In the genomic region with DNA sequence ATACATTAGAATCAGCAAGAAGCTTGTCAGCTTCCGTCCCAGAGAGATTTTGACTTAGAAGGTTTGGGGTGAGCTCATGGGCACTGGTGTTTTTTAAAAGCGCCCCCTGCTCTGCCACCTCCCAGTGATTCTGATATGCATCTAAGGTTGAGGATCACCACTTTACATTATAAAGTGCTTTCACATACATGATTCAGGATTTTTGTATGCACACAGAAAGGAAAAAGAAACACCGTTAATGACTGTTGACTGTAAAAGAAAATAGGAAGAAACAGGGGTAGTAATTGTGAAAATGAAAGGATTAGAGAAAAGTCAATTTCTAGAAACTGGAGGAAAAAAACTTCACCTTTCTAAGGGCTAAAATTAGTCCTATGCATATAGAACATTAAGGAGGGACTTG, we compare ENCODE assay signal across 14 cellular contexts. TPM values are rescaled to one million over a fixed set of nuclear protein-coding genes. Genes with fewer than 3 reads are reported as not detected.
DNase-seq lines count a peak whose midpoint lies in the region; ATAC-seq lines count a peak whose summit lies in the region.
"Had no signal": no experiment of that assay in that cellular context is flagged by ENCODE, and none has a peak within 500 bp of the region (broad histone marks: within the 10 kb centered on the region; RNA-seq: fewer than 3 reads in every experiment).

No MANE protein-coding gene starts in this region.

- peaks cover 2% of the 10 kb centered on the region for H3K9me3 Mint-ChIP-seq in activated naive CD8-positive, alpha-beta T cell treated with anti-CD3 and anti-CD28 coated beads for 36 hours
- peaks cover 0 to 1% (median 0%) of the 10 kb centered on the region in 11 donors for H3K9me3 Mint-ChIP-seq in naive thymus-derived CD4-positive, alpha-beta T cell

- CTCF ChIA-PET in naive thymus-derived CD4-positive, alpha-beta T cell (lab: Charles Lee): interaction anchor here (1.2 to 1.7 kb wide), 3 partner anchors 18 to 267 kb away, joined by 3 to 7 read pairs (median 6); no protein-coding TSS in a partner anchor

- no peaks in the 10 kb centered on the region for H3K9me3 ChIP-seq in naive thymus-derived CD4-positive, alpha-beta T cell (ENCODE audit: control insufficient read depth in 2 of 3, low read length in 3 of 3)
- H3K9me3 ChIP-seq: Caco-2, Peyer's patch, prostate gland had no signal

- H3K27me3 Mint-ChIP-seq in activated naive CD8-positive, alpha-beta T cell treated with anti-CD3 and anti-CD28 coated beads for 36 hours: no peaks in the 10 kb centered on the region
- no peaks in the 10 kb centered on the region for H3K27me3 Mint-ChIP-seq in naive thymus-derived CD4-positive, alpha-beta T cell

- peak; percentile 77 for ATAC-seq in GM18858 (IDR thresholded peaks at IDR 0.05; ENCODE audit: unreplicated experiment)
- peak; percentile 55 for ATAC-seq in GM21360 (IDR thresholded peaks at IDR 0.05; ENCODE audit: unreplicated experiment)
- ATAC-seq in HG03108 (IDR thresholded peaks at IDR 0.05; ENCODE audit: unreplicated experiment): peak; percentile 36
- no peak for ATAC-seq in naive thymus-derived CD4-positive, alpha-beta T cell

- peak overlapping the region; percentile 76 for H3K27ac Mint-ChIP-seq in activated naive CD8-positive, alpha-beta T cell treated with anti-CD3 and anti-CD28 coated beads for 36 hours
- peak overlapping the region in 2 of 9 donors; percentile 15 to 82 for H3K27ac Mint-ChIP-seq in naive thymus-derived CD4-positive, alpha-beta T cell

- H3K4me1 ChIP-seq in naive thymus-derived CD4-positive, alpha-beta T cell (ENCODE audit: control insufficient read depth in 2 of 2, insufficient read depth in 2 of 2, low read length in 2 of 2): peaks cover 0 to 7% of the 10 kb centered on the region in 2 donors
- H3K4me1 ChIP-seq: Peyer's patch, prostate gland had no signal

- peaks cover 16% of the 10 kb centered on the region for H3K36me3 Mint-ChIP-seq in activated naive CD8-positive, alpha-beta T cell treated with anti-CD3 and anti-CD28 coated beads for 36 hours
- peaks cover 0 to 15% (median 3%) of the 10 kb centered on the region in 5 donors for H3K36me3 Mint-ChIP-seq in naive thymus-derived CD4-positive, alpha-beta T cell

- intact Hi-C loops in naive thymus-derived CD4-positive, alpha-beta T cell (cut with micrococcal nuclease): no loop called here

- H3K27me3 ChIP-seq in naive thymus-derived CD4-positive, alpha-beta T cell (ENCODE audit: control insufficient read depth in 2 of 2, insufficient read depth in 2 of 2, low read length in 2 of 2): no peaks in the 10 kb centered on the region
- H3K27me3 ChIP-seq: Peyer's patch had no signal

- H3K27ac ChIP-seq in naive thymus-derived CD4-positive, alpha-beta T cell (ENCODE audit: low read depth, low read length): no peak overlapping the region
- H3K27ac ChIP-seq: coronary artery, Peyer's patch, prostate gland had no signal

- H3K4me1 Mint-ChIP-seq in activated naive CD8-positive, alpha-beta T cell treated with anti-CD3 and anti-CD28 coated beads for 36 hours: peaks cover 28% of the 10 kb centered on the region
- H3K4me1 Mint-ChIP-seq in naive thymus-derived CD4-positive, alpha-beta T cell: peaks cover 2 to 42% (median 31%) of the 10 kb centered on the region in 7 donors

- no peak for DNase-seq in activated naive CD8-positive, alpha-beta T cell treated with anti-CD3 and anti-CD28 coated beads for 36 hours
- no peak for DNase-seq in naive thymus-derived CD4-positive, alpha-beta T cell
- DNase-seq in NCI-H1105 treated with DMSO at 0.1 percent for 48 hours (lab: John Stamatoyannopoulos, UW) (no peak), GOT3 (lab: John Stamatoyannopoulos, UW) (no peak)
- DNase-seq: activated effector memory CD4-positive, alpha-beta T cell treated with Interleukin-2 at 50 U/mL for 16 hours; Caco-2; NCI-H446 treated with DMSO at 0.1 percent for 48 hours; Peyer's patch; stimulated activated CD4-positive, alpha-beta T cell treated with anti-CD3 and anti-CD28 coated beads, Interleukin-4, amount 100 ng/mL, for 1 hour had no signal

- no peaks in the 10 kb centered on the region for H3K36me3 ChIP-seq in naive thymus-derived CD4-positive, alpha-beta T cell (ENCODE audit: control insufficient read depth in 2 of 3, insufficient read depth in 3 of 3, low read length in 3 of 3)
- H3K36me3 ChIP-seq: Peyer's patch, prostate gland had no signal

- no peak overlapping the region for H3K4me3 ChIP-seq in naive thymus-derived CD4-positive, alpha-beta T cell (ENCODE audit: low read length)
- H3K4me3 ChIP-seq: coronary artery, Peyer's patch, prostate gland had no signal

- H3K4me3 Mint-ChIP-seq in activated naive CD8-positive, alpha-beta T cell treated with anti-CD3 and anti-CD28 coated beads for 36 hours: peak overlapping the region; percentile 27
- peak overlapping the region in 1 of 10 donors; percentile 76 for H3K4me3 Mint-ChIP-seq in naive thymus-derived CD4-positive, alpha-beta T cell

- POLR2A ChIA-PET in naive thymus-derived CD4-positive, alpha-beta T cell (lab: Charles Lee): no interaction called here

RNA-seq across cellular contexts. Expression of a gene that starts 25.6 kb away (rescaled TPM):
- total RNA-seq in activated naive CD8-positive, alpha-beta T cell treated with anti-CD3 and anti-CD28 coated beads for 36 hours: 1 to 10 TPM; 8.1 to 8.5 TPM
- total RNA-seq in naive thymus-derived CD4-positive, alpha-beta T cell: 10 to 100 TPM in 3 of 5 experiments, 1 to 10 TPM in 2; 8.2 to 18.3 (median 12.3) TPM
- polyA plus RNA-seq in naive thymus-derived CD4-positive, alpha-beta T cell: 1 to 10 TPM; 2.1 to 2.4 TPM
